In genomic region chr9:69155341-69156030, GRCh38 we compare ENCODE assay signal across 8 cellular contexts. TPM values are rescaled to one million over a fixed set of nuclear protein-coding genes. Genes with fewer than 3 reads are reported as not detected.
DNase-seq lines count a peak whose midpoint lies in the region; ATAC-seq, FAIRE-seq and TF ChIP-seq lines count a peak whose summit lies in the region.

No MANE protein-coding gene starts in this region.

- ATAC-seq in GM19452 (IDR thresholded peaks at IDR 0.05; ENCODE audit: unreplicated experiment) (peak; percentile 97), HG03097 (IDR thresholded peaks at IDR 0.05; ENCODE audit: low FRiP score, unreplicated experiment) (peak; percentile 50), omental fat pad (ENCODE audit: low FRiP score) (no peak)

- no peak for TF ChIP-seq CTCF in bronchial epithelial cell (IDR thresholded peaks at IDR 0.05; ENCODE audit: insufficient read depth, low read length, severe bottlenecking)
- no peak for TF ChIP-seq CTCF in omental fat pad (IDR thresholded peaks at IDR 0.05)

- DNase-seq in ELF-1 (ENCODE audit: low read depth, low spot score) (peak; percentile 93), bronchial epithelial cell (ENCODE audit: low read depth) (peak; percentile 75), omental fat pad (ENCODE audit: low spot score) (no peak), DMS 273 treated with DMSO at 0.1 percent for 48 hours (lab: John Stamatoyannopoulos, UW) (no peak), epidermal melanocyte (ENCODE audit: insufficient read length, low spot score) (no peak), Kasumi-1 (lab: John Stamatoyannopoulos, UW) (no peak)

- H3K27me3 ChIP-seq in bronchial epithelial cell (ENCODE audit: control insufficient read depth, insufficient read depth, low read length) = no peaks in the 10 kb centered on the region

- no peaks in the 10 kb centered on the region for H3K36me3 ChIP-seq in bronchial epithelial cell (ENCODE audit: control insufficient read depth, insufficient read depth, low read length)

- H3K4me3 ChIP-seq in bronchial epithelial cell (ENCODE audit: low read depth, low read length) = no peak overlapping the region

- no peak for FAIRE-seq in bronchial epithelial cell (lab: Jason Lieb, UNC)

RNA-seq across cellular contexts. Expression of gene TJP2, which starts 18.6 kb away (rescaled TPM):
- total RNA-seq in bronchial epithelial cell = 80.3 and 85.6 TPM in 2 replicates
- 100 to 1,000 TPM; 114 to 221 (median 156) TPM for total RNA-seq in omental fat pad

Comparison
In these comparisons a context has a peak if more than half of its experiments do, and no peak if none do; other contexts are left out.
1. DNase-seq: peak in ELF-1 (single experiment) and bronchial epithelial cell (single experiment); none in omental fat pad (single experiment), DMS 273 treated with DMSO at 0.1 percent for 48 hours (single experiment), epidermal melanocyte (single experiment) and Kasumi-1 (0 of 2).